1 cellular context compared by ENCODE assay signal in genomic region chr9:6218099-6218502, GRCh38.
TF ChIP-seq lines count a peak whose summit lies in the region.

No MANE protein-coding gene starts in this region.

TF ChIP-seq in GM12878, 131 proteins besides CTCF, POLR2A, EP300 and RAD21 (continued from another document):
- TF ChIP-seq POU2F2 (IDR thresholded peaks at IDR 0.05; ENCODE audit: borderline replicate concordance, low read depth, low read length) (no peak), MTA3 (IDR thresholded peaks at IDR 0.05; ENCODE audit: borderline replicate concordance, low read length) (no peak), SP1 (IDR thresholded peaks at IDR 0.05; ENCODE audit: low read depth, low read length) (no peak), BMI1 (IDR thresholded peaks at IDR 0.05; ENCODE audit: borderline replicate concordance) (no peak), HDGF (IDR thresholded peaks at IDR 0.05) (no peak), CHD1 (IDR thresholded peaks at IDR 0.05; ENCODE audit: low read depth, low read length) (no peak)
TF ChIP-seq in GM12878: peak in this region for 0.
